Comparison of ENCODE assay signal across 18 cellular contexts in the genomic region with DNA sequence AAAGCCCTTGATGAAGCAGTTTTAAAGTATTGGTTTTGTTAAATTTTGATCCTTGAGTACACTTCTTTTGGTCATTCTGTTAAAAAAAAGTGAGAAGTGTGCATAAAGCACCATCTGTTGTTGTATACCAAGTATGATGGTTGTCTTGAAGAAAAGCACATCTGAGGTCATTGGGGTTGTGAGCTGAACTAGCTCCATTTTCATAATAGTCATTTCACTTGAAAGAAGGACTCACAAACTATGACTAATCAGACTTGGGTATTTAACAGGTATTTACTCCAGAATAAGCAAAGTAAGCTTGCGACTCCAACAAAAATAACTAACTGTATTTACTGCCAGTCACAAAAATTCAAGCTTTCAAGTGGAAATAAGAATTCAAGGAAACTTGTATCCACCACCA. TPM values are rescaled to one million over a fixed set of nuclear protein-coding genes. Genes with fewer than 3 reads are reported as not detected.
DNase-seq lines count a peak whose midpoint lies in the region; ATAC-seq and TF ChIP-seq lines count a peak whose summit lies in the region.
"Had no signal": no experiment of that assay in that cellular context is flagged by ENCODE, and none has a peak within 500 bp of the region (broad histone marks: within the 10 kb centered on the region; RNA-seq: fewer than 3 reads in every experiment).

No MANE protein-coding gene starts in this region.

- H3K27ac Mint-ChIP-seq in activated CD4-positive, alpha-beta T cell treated with anti-CD3 and anti-CD28 coated beads for 36 hours = no peak overlapping the region
- H3K27ac Mint-ChIP-seq in stimulated activated effector memory CD8-positive, alpha-beta T cell treated with anti-CD3 and anti-CD28 coated beads, Interleukin-12 subunit alpha, Interleukin-12 subunit beta, amount 100 ng/mL, for 72 hours = no peak overlapping the region

- H3K27me3 Mint-ChIP-seq in activated CD4-positive, alpha-beta T cell treated with anti-CD3 and anti-CD28 coated beads for 36 hours = peaks cover 3% of the 10 kb centered on the region

- H3K4me3 ChIP-seq in epithelial cell of esophagus (ENCODE audit: low read length) = no peak overlapping the region
- H3K4me3 ChIP-seq: HAP-1, K562, MG63, SJCRH30 had no signal

- H3K9me3 Mint-ChIP-seq in activated CD4-positive, alpha-beta T cell treated with anti-CD3 and anti-CD28 coated beads for 36 hours (ENCODE audit: low read depth) = no peaks in the 10 kb centered on the region
- H3K9me3 Mint-ChIP-seq in stimulated activated effector memory CD8-positive, alpha-beta T cell treated with anti-CD3 and anti-CD28 coated beads, Interleukin-12 subunit alpha, Interleukin-12 subunit beta, amount 100 ng/mL, for 72 hours = no peaks in the 10 kb centered on the region

- no peaks in the 10 kb centered on the region for H3K36me3 Mint-ChIP-seq in activated CD4-positive, alpha-beta T cell treated with anti-CD3 and anti-CD28 coated beads for 36 hours (ENCODE audit: low read depth)
- no peaks in the 10 kb centered on the region for H3K36me3 Mint-ChIP-seq in stimulated activated effector memory CD8-positive, alpha-beta T cell treated with anti-CD3 and anti-CD28 coated beads, Interleukin-12 subunit alpha, Interleukin-12 subunit beta, amount 100 ng/mL, for 72 hours

- POLR2A ChIA-PET in activated CD4-positive, alpha-beta T cell treated with anti-CD3 and anti-CD28 coated beads for 36 hours (lab: Charles Lee) = no interaction called here

- TF ChIP-seq CTCF in epithelial cell of esophagus (IDR thresholded peaks at IDR 0.05; ENCODE audit: insufficient read depth, low read depth, low read length, missing control alignments) = no peak

- intact Hi-C loops in activated CD4-positive, alpha-beta T cell treated with anti-CD3 and anti-CD28 coated beads for 36 hours (cut with DNase I, micrococcal nuclease) = no loop called here

- peak; percentile 71 for ATAC-seq in activated CD4-positive, alpha-beta T cell treated with anti-CD3 and anti-CD28 coated beads for 36 hours
- peak; percentile 60 for ATAC-seq in stimulated activated effector memory CD8-positive, alpha-beta T cell treated with anti-CD3 and anti-CD28 coated beads, Interleukin-12 subunit alpha, Interleukin-12 subunit beta, amount 100 ng/mL, for 72 hours
- ATAC-seq in GM21619 (IDR thresholded peaks at IDR 0.05; ENCODE audit: unreplicated experiment) = no peak
- ATAC-seq: K562 had no signal

- no peak overlapping the region for H3K4me3 Mint-ChIP-seq in activated CD4-positive, alpha-beta T cell treated with anti-CD3 and anti-CD28 coated beads for 36 hours
- no peak overlapping the region for H3K4me3 Mint-ChIP-seq in stimulated activated effector memory CD8-positive, alpha-beta T cell treated with anti-CD3 and anti-CD28 coated beads, Interleukin-12 subunit alpha, Interleukin-12 subunit beta, amount 100 ng/mL, for 72 hours

- peaks cover 15% of the 10 kb centered on the region for H3K4me1 Mint-ChIP-seq in activated CD4-positive, alpha-beta T cell treated with anti-CD3 and anti-CD28 coated beads for 36 hours
- H3K4me1 Mint-ChIP-seq in stimulated activated effector memory CD8-positive, alpha-beta T cell treated with anti-CD3 and anti-CD28 coated beads, Interleukin-12 subunit alpha, Interleukin-12 subunit beta, amount 100 ng/mL, for 72 hours = no peaks in the 10 kb centered on the region

- CTCF ChIA-PET in activated CD4-positive, alpha-beta T cell treated with anti-CD3 and anti-CD28 coated beads for 36 hours (lab: Charles Lee) = interaction anchor here (1.4 to 2.1 kb wide), 3 partner anchors 21 to 281 kb away, joined by 4 to 7 read pairs (median 6); no protein-coding TSS in a partner anchor

- DNase-seq in activated CD4-positive, alpha-beta T cell treated with anti-CD3 and anti-CD28 coated beads for 36 hours = no peak
- DNase-seq in activated CD4-positive, alpha-beta T cell treated with anti-CD3 and anti-CD28 coated beads, Interleukin-2, amount 50 U/mL, for 1 hour = no peak
- peak; percentile 8 for DNase-seq in RPMI7951 (ENCODE audit: low read depth)
- DNase-seq in epithelial cell of esophagus (ENCODE audit: low read depth) = peak; percentile 21
- DNase-seq in stimulated activated effector memory CD8-positive, alpha-beta T cell treated with anti-CD3 and anti-CD28 coated beads, Interleukin-12 subunit alpha, Interleukin-12 subunit beta, amount 100 ng/mL, for 72 hours (ENCODE audit: low spot score in 2 of 2) = no peak
- no peak for DNase-seq in NOMO-1 (lab: John Stamatoyannopoulos, UW; ENCODE audit: unreplicated experiment in 2 of 2)
- no peak for DNase-seq in NCI-H1436 treated with DMSO at 0.1 percent for 48 hours (lab: John Stamatoyannopoulos, UW)
- DNase-seq: C1 segment of cervical spinal cord, DMS153, MG63, NCI-H1092 treated with DMSO at 0.1 percent for 48 hours, NCI-H187, NCI-H2171, NCI-H446 treated with DMSO at 0.1 percent for 48 hours, SJCRH30 had no signal

RNA-seq across cellular contexts. Expression of a gene that starts 35.1 kb away (rescaled TPM):
- 1 to 10 TPM; 3.8 TPM for total RNA-seq in activated CD4-positive, alpha-beta T cell treated with anti-CD3 and anti-CD28 coated beads for 36 hours
- total RNA-seq in RPMI7951 (2014; rRNA removed; shearing (Covaris generic)) = 131 and 163 TPM in 2 replicates

Comparison
In these comparisons a context has a peak if more than half of its experiments do, and no peak if none do; other contexts are left out.
1. DNase-seq: peak in RPMI7951 (single experiment) and epithelial cell of esophagus (single experiment); none in activated CD4-positive, alpha-beta T cell treated with anti-CD3 and anti-CD28 coated beads for 36 hours (single experiment), activated CD4-positive, alpha-beta T cell treated with anti-CD3 and anti-CD28 coated beads, Interleukin-2, amount 50 U/mL, for 1 hour (single experiment), stimulated activated effector memory CD8-positive, alpha-beta T cell treated with anti-CD3 and anti-CD28 coated beads, Interleukin-12 subunit alpha, Interleukin-12 subunit beta, amount 100 ng/mL, for 72 hours (0 of 2), NOMO-1 (0 of 2) and NCI-H1436 treated with DMSO at 0.1 percent for 48 hours (single experiment).
2. RNA of a gene that starts 35.1 kb away (total RNA-seq): 131 to 163 TPM in RPMI7951; 3.8 TPM in activated CD4-positive, alpha-beta T cell treated with anti-CD3 and anti-CD28 coated beads for 36 hours; every median in the first group is over 10 times any median in the second.